In the genomic region with DNA sequence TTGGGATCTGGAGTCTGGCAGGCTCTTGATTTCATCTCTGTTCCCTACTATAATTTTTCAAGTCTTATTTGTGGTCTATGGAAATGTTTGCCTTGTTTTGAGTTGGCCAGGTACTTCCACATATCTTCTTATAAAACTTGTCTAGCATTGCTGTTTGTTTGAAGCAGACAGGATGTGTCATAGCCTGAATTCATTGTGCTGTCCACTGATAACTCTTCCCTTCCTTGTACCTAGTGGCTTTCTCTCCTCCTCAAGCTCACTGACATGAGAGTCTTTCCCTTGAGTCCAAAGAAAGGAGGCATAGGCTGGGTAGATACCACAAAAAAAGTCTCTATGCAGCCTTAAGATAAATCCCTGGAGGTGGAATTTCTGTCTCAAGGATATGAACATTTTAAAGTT, we compare ENCODE assay signal across 17 cellular contexts. TPM values are rescaled to one million over a fixed set of nuclear protein-coding genes. Genes with fewer than 3 reads are reported as not detected.
DNase-seq lines count a peak whose midpoint lies in the region; ATAC-seq and TF ChIP-seq lines count a peak whose summit lies in the region.
"Had no signal": no experiment of that assay in that cellular context is flagged by ENCODE, and none has a peak within 500 bp of the region (broad histone marks: within the 10 kb centered on the region; RNA-seq: fewer than 3 reads in every experiment).

No MANE protein-coding gene starts in this region.

- BruUV-seq in HCT116 (replicated peaks; lab: Mats Ljungman, UMichigan), result no TSS peak

- H3K27me3 ChIP-seq in HCT116 (ENCODE audit: insufficient read depth, low read length) (no peaks in the 10 kb centered on the region), neutrophil (no peaks in the 10 kb centered on the region)
- H3K27me3 ChIP-seq: SJSA1 had no signal

- H3K36me3 Mint-ChIP-seq in WTC11, result no peaks in the 10 kb centered on the region
- no peaks in the 10 kb centered on the region for H3K36me3 Mint-ChIP-seq in activated T-helper 17 cell treated with anti-CD3 and anti-CD28 coated beads, Interleukin-2, amount 50 U/mL, for 72 hours (ENCODE audit: low read depth)
- H3K36me3 Mint-ChIP-seq: CD4-positive, CD25-positive, alpha-beta regulatory T cell; IgD-negative memory B cell had no signal

- RAD21 ChIA-PET in HCT116 (lab: Charles Lee; ENCODE audit: low non-redundant PET in 1 of 2, low total read pairs in 2 of 2, uncharacterized antibody in 2 of 2, unreplicated experiment in 2 of 2), result no interaction called here

- H3K4me1 Mint-ChIP-seq in WTC11, result peaks cover 18% of the 10 kb centered on the region
- H3K4me1 Mint-ChIP-seq in activated T-helper 17 cell treated with anti-CD3 and anti-CD28 coated beads, Interleukin-2, amount 50 U/mL, for 72 hours, result no peaks in the 10 kb centered on the region
- H3K4me1 Mint-ChIP-seq: IgD-negative memory B cell had no signal

- peak overlapping the region; percentile 30; the same call in 1 of the 2 replicates for H3K27ac Mint-ChIP-seq in WTC11
- no peak overlapping the region for H3K27ac Mint-ChIP-seq in activated T-helper 17 cell treated with anti-CD3 and anti-CD28 coated beads, Interleukin-2, amount 50 U/mL, for 72 hours
- H3K27ac Mint-ChIP-seq: CD4-positive, CD25-positive, alpha-beta regulatory T cell; IgD-negative memory B cell had no signal

- peaks cover 43 to 54% of the 10 kb centered on the region in 2 experiments for H3K4me1 ChIP-seq in HCT116 (ENCODE audit: control insufficient read depth in 1 of 2, insufficient read depth in 2 of 2, low read length in 2 of 2)
- H3K4me1 ChIP-seq in neutrophil (ENCODE audit: control insufficient read depth in 1 of 2, insufficient read depth in 1 of 2, low read depth in 1 of 2, low read length in 1 of 2), result peaks cover 20 to 29% of the 10 kb centered on the region in 2 experiments

- no peak for TF ChIP-seq CTCF in HCT116 (IDR thresholded peaks at IDR 0.05 in 2 of 3, conservative IDR thresholded peaks at IDR 0.05 in 1 of 3; ENCODE audit: borderline replicate concordance in 1 of 3, insufficient read depth in 1 of 3, low read depth in 2 of 3, low read length in 2 of 3)
- no peak for TF ChIP-seq CTCF in WTC11 (IDR thresholded peaks at IDR 0.05)
- no peak for TF ChIP-seq CTCF in neutrophil (IDR thresholded peaks at IDR 0.05)

- no peaks in the 10 kb centered on the region for H3K79me2 ChIP-seq in HCT116 (ENCODE audit: insufficient read depth, low read length)

- TF ChIP-seq POLR2A in HCT116 (IDR thresholded peaks at IDR 0.05; ENCODE audit: borderline replicate concordance, extremely low read depth, insufficient read depth, insufficient read length), result no peak

- peak overlapping the region; percentile 76 for H2AFZ ChIP-seq in HCT116 (ENCODE audit: low read depth, low read length, poor library complexity, severe bottlenecking)
- H2AFZ ChIP-seq: GM23248, PC-9 had no signal

- intact Hi-C loops in HCT116 (cut with micrococcal nuclease), result no loop called here

- POLR2A ChIA-PET in HCT116 (lab: Charles Lee), result no interaction called here
- POLR2A ChIA-PET in WTC11 (lab: Charles Lee), result no interaction called here

- no peak for TF ChIP-seq RAD21 in HCT116 (IDR thresholded peaks at IDR 0.05; ENCODE audit: low read depth)

- H3K27ac ChIP-seq in HCT116 (ENCODE audit: low read depth, low read length), result no peak overlapping the region
- H3K27ac ChIP-seq in epithelial cell of prostate, result peak overlapping the region; percentile 38
- peak overlapping the region; percentile 88 for H3K27ac ChIP-seq in neutrophil
- H3K27ac ChIP-seq: GM23248, SJSA1 had no signal

- H3K27me3 Mint-ChIP-seq in WTC11 (ENCODE audit: low read depth), result peaks cover 8% of the 10 kb centered on the region; the same call in 1 of the 2 replicates
- H3K27me3 Mint-ChIP-seq in activated T-helper 17 cell treated with anti-CD3 and anti-CD28 coated beads, Interleukin-2, amount 50 U/mL, for 72 hours, result no peaks in the 10 kb centered on the region
- H3K27me3 Mint-ChIP-seq: IgD-negative memory B cell had no signal

- H3K4me3 Mint-ChIP-seq in WTC11, result peak overlapping the region; percentile 74
- H3K4me3 Mint-ChIP-seq in activated T-helper 17 cell treated with anti-CD3 and anti-CD28 coated beads, Interleukin-2, amount 50 U/mL, for 72 hours, result no peak overlapping the region
- H3K4me3 Mint-ChIP-seq: CD4-positive, CD25-positive, alpha-beta regulatory T cell; IgD-negative memory B cell had no signal

- H3K9me3 ChIP-seq in HCT116 (ENCODE audit: control insufficient read depth in 1 of 2, insufficient read depth in 1 of 2, low read depth in 1 of 2, low read length in 2 of 2) (no peaks in the 10 kb centered on the region), neutrophil (no peaks in the 10 kb centered on the region)

- no peaks in the 10 kb centered on the region for H3K36me3 ChIP-seq in HCT116 (ENCODE audit: control insufficient read depth in 1 of 2, insufficient read depth in 2 of 2, low read length in 2 of 2)
- H3K36me3 ChIP-seq in neutrophil, result no peaks in the 10 kb centered on the region
- H3K36me3 ChIP-seq: SJSA1 had no signal

- no peak overlapping the region for H3K9ac ChIP-seq in HCT116 (ENCODE audit: low read length)
- H3K9ac ChIP-seq: GM23248 had no signal

- no peak overlapping the region for H3K4me3 ChIP-seq in HCT116 (replicated peaks in 1 of 2; ENCODE audit: low read depth in 1 of 2, low read length in 2 of 2)
- peak overlapping the region in 1 of 2 experiments; percentile 47 for H3K4me3 ChIP-seq in neutrophil (ENCODE audit: low read depth in 1 of 2, low read length in 1 of 2)
- H3K4me3 ChIP-seq: GM23248, PC-9, SJSA1 had no signal

- CTCF ChIA-PET in HCT116 (lab: Charles Lee), result interaction anchor here (1.5 kb wide), 1 partner anchor 14 kb away, joined by 7 read pairs; no protein-coding TSS in a partner anchor
- CTCF ChIA-PET in WTC11 (lab: Charles Lee), result no interaction called here

- ATAC-seq in HCT116 (no peak), WTC11 (0 out of 2 replicates have a peak, but pooled peaks have one; percentile 20), HG02981 (IDR thresholded peaks at IDR 0.05; ENCODE audit: unreplicated experiment) (no peak)
- no peak for ATAC-seq in activated T-helper 17 cell treated with anti-CD3 and anti-CD28 coated beads, Interleukin-2, amount 50 U/mL, for 72 hours (replicated peaks)

- no peaks in the 10 kb centered on the region for H4K20me1 ChIP-seq in HCT116 (ENCODE audit: insufficient read depth)

- H3K9me2 ChIP-seq in HCT116 (ENCODE audit: insufficient read depth), result no peaks in the 10 kb centered on the region

- DNase-seq in HCT116 (ENCODE audit: low read depth, low spot score) (no peak), WTC11 (ENCODE audit: low spot score) (no peak), epithelial cell of prostate (ENCODE audit: low read depth, low spot score) (no peak), NCI-H1048 (lab: John Stamatoyannopoulos, UW) (no peak)
- DNase-seq: CD4-positive, CD25-positive, alpha-beta regulatory T cell; DMS53; GM23248; NCI-H1105 treated with DMSO at 0.1 percent for 48 hours; NCI-H1694 treated with DMSO at 0.1 percent for 48 hours; NCI-H2171; NCI-H774; PC-9 had no signal

- H3K4me2 ChIP-seq in HCT116 (ENCODE audit: low read length), result no peak overlapping the region
- H3K4me2 ChIP-seq: PC-9 had no signal

- H3K9me3 Mint-ChIP-seq in WTC11, result 0 out of 2 replicates have a peak, but pooled peaks cover 6% of the 10 kb centered on the region
- H3K9me3 Mint-ChIP-seq in activated T-helper 17 cell treated with anti-CD3 and anti-CD28 coated beads, Interleukin-2, amount 50 U/mL, for 72 hours, result no peaks in the 10 kb centered on the region

TF ChIP-seq in WTC11, 78 proteins besides CTCF, POLR2A, EP300 and RAD21 (continues in another document):
- TF ChIP-seq, protein P1, sequence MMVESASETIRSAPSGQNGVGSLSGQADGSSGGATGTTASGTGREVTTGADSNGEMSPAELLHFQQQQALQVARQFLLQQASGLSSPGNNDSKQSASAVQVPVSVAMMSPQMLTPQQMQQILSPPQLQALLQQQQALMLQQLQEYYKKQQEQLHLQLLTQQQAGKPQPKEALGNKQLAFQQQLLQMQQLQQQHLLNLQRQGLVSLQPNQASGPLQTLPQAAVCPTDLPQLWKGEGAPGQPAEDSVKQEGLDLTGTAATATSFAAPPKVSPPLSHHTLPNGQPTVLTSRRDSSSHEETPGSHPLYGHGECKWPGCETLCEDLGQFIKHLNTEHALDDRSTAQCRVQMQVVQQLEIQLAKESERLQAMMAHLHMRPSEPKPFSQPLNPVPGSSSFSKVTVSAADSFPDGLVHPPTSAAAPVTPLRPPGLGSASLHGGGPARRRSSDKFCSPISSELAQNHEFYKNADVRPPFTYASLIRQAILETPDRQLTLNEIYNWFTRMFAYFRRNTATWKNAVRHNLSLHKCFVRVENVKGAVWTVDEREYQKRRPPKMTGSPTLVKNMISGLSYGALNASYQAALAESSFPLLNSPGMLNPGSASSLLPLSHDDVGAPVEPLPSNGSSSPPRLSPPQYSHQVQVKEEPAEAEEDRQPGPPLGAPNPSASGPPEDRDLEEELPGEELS (CRISPR knock-in tag; IDR thresholded peaks at IDR 0.05), result no peak
- TF ChIP-seq, protein P2, sequence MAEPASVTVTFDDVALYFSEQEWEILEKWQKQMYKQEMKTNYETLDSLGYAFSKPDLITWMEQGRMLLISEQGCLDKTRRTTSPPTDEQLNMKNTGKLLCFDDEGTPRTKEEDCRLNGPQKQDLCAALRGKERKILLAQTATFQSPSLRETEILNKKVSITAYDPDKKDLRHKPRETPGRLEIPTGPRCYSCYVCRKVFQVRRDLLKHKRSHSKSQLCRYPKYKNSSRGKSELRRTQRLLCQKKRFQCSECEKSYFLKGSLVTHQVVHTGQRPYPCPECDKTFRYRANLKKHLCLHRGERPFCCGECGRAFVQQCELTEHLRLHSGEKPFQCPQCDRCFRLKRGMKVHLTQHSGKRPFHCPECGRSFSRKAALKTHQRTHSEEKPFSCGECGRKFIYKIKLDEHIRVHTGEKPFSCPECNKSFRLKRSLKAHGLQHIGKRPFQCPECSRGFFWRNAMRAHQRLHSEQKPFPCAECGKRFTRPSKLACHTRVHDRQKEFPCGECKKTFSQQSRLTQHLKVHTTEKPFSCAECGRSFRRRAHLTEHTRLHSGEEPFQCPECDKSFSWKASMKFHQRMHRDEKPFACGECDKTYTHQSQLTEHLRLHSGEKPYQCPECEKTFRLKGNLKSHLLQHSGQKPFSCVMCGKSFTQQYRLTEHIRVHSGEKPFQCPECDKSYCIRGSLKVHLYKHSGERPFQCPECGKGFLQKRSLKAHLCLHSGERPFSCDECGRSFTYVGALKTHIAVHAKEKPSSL (CRISPR knock-in tag; conservative IDR thresholded peaks at IDR 0.05), result no peak

RNA-seq across cellular contexts. Expression of a gene that starts 59.2 kb away (rescaled TPM):
- 4.5 TPM for total RNA-seq in HCT116 (2021; ENCODE audit: unreplicated experiment)
- 1.6 and 2.3 TPM in 2 replicates for polyA plus RNA-seq in HCT116 (2012)
- total RNA-seq in WTC11 (2021), result 0.22 to 0.23 TPM (median 0.23 TPM) in 3 replicates
- 1 to 10 TPM; 3.0 to 3.8 TPM for total RNA-seq in activated T-helper 17 cell treated with anti-CD3 and anti-CD28 coated beads, Interleukin-2, amount 50 U/mL, for 72 hours
